In genomic region chr3:60217156-60217911, GRCh38 we compare ENCODE assay signal across 1 cellular context.
TF ChIP-seq lines count a peak whose summit lies in the region.

No MANE protein-coding gene starts in this region.

TF ChIP-seq in GM23338, 12 proteins besides CTCF, POLR2A, EP300 and RAD21 (continued from another document):
- TF ChIP-seq REST (IDR thresholded peaks at IDR 0.05; ENCODE audit: unreplicated experiment) = no peak
- no peak for TF ChIP-seq ZNF114 (CRISPR knock-in tag; IDR thresholded peaks at IDR 0.05)
- no peak for TF ChIP-seq ZNF331 (CRISPR knock-in tag; IDR thresholded peaks at IDR 0.05; ENCODE audit: low read depth)
- TF ChIP-seq POLR2AphosphoS5 (IDR thresholded peaks at IDR 0.05; ENCODE audit: low read depth) = no peak
- TF ChIP-seq CREB1 (CRISPR knock-in tag; IDR thresholded peaks at IDR 0.05; ENCODE audit: low read depth) = no peak
- no peak for TF ChIP-seq EZH2phosphoT487 (IDR thresholded peaks at IDR 0.05; ENCODE audit: unreplicated experiment)
- TF ChIP-seq ETS1 (IDR thresholded peaks at IDR 0.05) = no peak
- no peak for TF ChIP-seq JUNB (IDR thresholded peaks at IDR 0.05; ENCODE audit: unreplicated experiment)
TF ChIP-seq in GM23338: peak in this region for 0.
